In the genomic region with DNA sequence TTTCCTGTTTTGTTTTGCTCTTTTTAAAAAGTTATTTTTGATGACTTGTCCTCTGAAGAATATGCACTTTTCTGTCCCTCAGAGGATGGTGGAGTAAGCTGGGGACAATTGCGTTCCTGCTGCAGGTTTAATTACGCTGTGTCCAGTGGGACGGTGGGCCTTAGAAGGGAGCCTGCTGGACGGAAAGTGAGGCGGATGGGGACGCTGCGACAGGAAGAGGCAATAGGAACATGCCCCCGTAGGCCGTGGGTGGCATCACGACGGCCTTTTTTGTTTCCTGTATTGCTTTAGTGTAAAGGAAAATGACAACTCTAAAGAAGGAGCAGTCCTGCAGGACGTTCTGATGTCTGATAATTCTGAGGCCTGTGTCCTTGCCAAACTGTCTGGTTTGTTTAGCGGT, we compare ENCODE assay signal across 11 cellular contexts.
A peak's percentile ranks its signal among the peaks of the same experiment; 100 is the strongest.
DNase-seq lines count a peak whose midpoint lies in the region; ATAC-seq and TF ChIP-seq lines count a peak whose summit lies in the region.
"Had no signal": no experiment of that assay in that cellular context is flagged by ENCODE, and none has a peak within 500 bp of the region (broad histone marks: within the 10 kb centered on the region; RNA-seq: fewer than 3 reads in every experiment).

No MANE protein-coding gene starts in this region.

- DNase-seq in MV-4-11 (lab: John Stamatoyannopoulos, UW) (peak; percentile 3), psoas muscle (no peak), occipital lobe (lab: John Stamatoyannopoulos, UW) (no peak)
- peak; percentile 67 to 74 for DNase-seq in activated CD4-positive, alpha-beta T cell treated with anti-CD3 and anti-CD28 coated beads, Interleukin-2, amount 50 U/mL, for 48 hours
- no peak for DNase-seq in effector memory CD4-positive, alpha-beta T cell
- DNase-seq in stimulated activated effector memory CD8-positive, alpha-beta T cell treated with anti-CD3 and anti-CD28 coated beads, Interleukin-12 subunit alpha, Interleukin-12 subunit beta, amount 100 ng/mL, for 72 hours (ENCODE audit: low spot score in 2 of 2) = no peak
- DNase-seq: caudate nucleus, DMS 273 treated with DMSO at 0.1 percent for 48 hours, NCI-H1092 had no signal

- H3K9me3 Mint-ChIP-seq in stimulated activated effector memory CD8-positive, alpha-beta T cell treated with anti-CD3 and anti-CD28 coated beads, Interleukin-12 subunit alpha, Interleukin-12 subunit beta, amount 100 ng/mL, for 72 hours = no peaks in the 10 kb centered on the region

- peaks cover 54% of the 10 kb centered on the region for H3K4me1 Mint-ChIP-seq in stimulated activated effector memory CD8-positive, alpha-beta T cell treated with anti-CD3 and anti-CD28 coated beads, Interleukin-12 subunit alpha, Interleukin-12 subunit beta, amount 100 ng/mL, for 72 hours

- no peaks in the 10 kb centered on the region for H3K27me3 ChIP-seq in effector memory CD4-positive, alpha-beta T cell (replicated peaks; ENCODE audit: control insufficient read depth, insufficient read depth, low read length, poor library complexity, severe bottlenecking)
- H3K27me3 ChIP-seq in psoas muscle (ENCODE audit: insufficient read depth in 3 of 3, low read length in 2 of 3) = no peaks in the 10 kb centered on the region

- H3K27ac ChIP-seq in effector memory CD4-positive, alpha-beta T cell (ENCODE audit: insufficient read depth, low read length, poor library complexity, severe bottlenecking) = peak overlapping the region; percentile 71
- no peak overlapping the region for H3K27ac ChIP-seq in psoas muscle

- peak overlapping the region; percentile 98 for H3K27ac Mint-ChIP-seq in stimulated activated effector memory CD8-positive, alpha-beta T cell treated with anti-CD3 and anti-CD28 coated beads, Interleukin-12 subunit alpha, Interleukin-12 subunit beta, amount 100 ng/mL, for 72 hours

- peak overlapping the region; percentile 5 for H3K4me3 ChIP-seq in effector memory CD4-positive, alpha-beta T cell (ENCODE audit: insufficient read depth, low read depth, low read length, poor library complexity, severe bottlenecking)
- H3K4me3 ChIP-seq in psoas muscle = no peak overlapping the region

- H3K9me3 ChIP-seq in effector memory CD4-positive, alpha-beta T cell (ENCODE audit: control insufficient read depth, low read length) = no peaks in the 10 kb centered on the region
- no peaks in the 10 kb centered on the region for H3K9me3 ChIP-seq in psoas muscle

- peaks cover 13% of the 10 kb centered on the region for H3K36me3 Mint-ChIP-seq in stimulated activated effector memory CD8-positive, alpha-beta T cell treated with anti-CD3 and anti-CD28 coated beads, Interleukin-12 subunit alpha, Interleukin-12 subunit beta, amount 100 ng/mL, for 72 hours

- intact Hi-C loops in psoas muscle (cut with DNase I) = no loop called here

- 72 to 76% (median 74%) methylated on average over 13 of the region's 13 CpGs for WGBS in psoas muscle, 3 donors

- peaks cover 8% of the 10 kb centered on the region for H3K36me3 ChIP-seq in effector memory CD4-positive, alpha-beta T cell (ENCODE audit: control insufficient read depth, insufficient read depth, low read length)
- H3K36me3 ChIP-seq in psoas muscle (ENCODE audit: insufficient read depth in 1 of 2, low read depth in 1 of 2) = peaks cover 3 to 6% of the 10 kb centered on the region in 2 donors

- no peak for TF ChIP-seq CTCF in psoas muscle (IDR thresholded peaks at IDR 0.05)

- ATAC-seq in stimulated activated effector memory CD8-positive, alpha-beta T cell treated with anti-CD3 and anti-CD28 coated beads, Interleukin-12 subunit alpha, Interleukin-12 subunit beta, amount 100 ng/mL, for 72 hours = peak; percentile 67
- ATAC-seq in psoas muscle (no peak), HG03469 (IDR thresholded peaks at IDR 0.05; ENCODE audit: unreplicated experiment) (no peak), GM21825 (IDR thresholded peaks at IDR 0.05; ENCODE audit: unreplicated experiment) (no peak)

- peak overlapping the region; percentile 69 for H3K4me3 Mint-ChIP-seq in stimulated activated effector memory CD8-positive, alpha-beta T cell treated with anti-CD3 and anti-CD28 coated beads, Interleukin-12 subunit alpha, Interleukin-12 subunit beta, amount 100 ng/mL, for 72 hours

- H3K4me1 ChIP-seq in effector memory CD4-positive, alpha-beta T cell (ENCODE audit: control insufficient read depth, insufficient read depth, low read length, poor library complexity, severe bottlenecking) = peaks cover 52% of the 10 kb centered on the region
- H3K4me1 ChIP-seq in psoas muscle = peaks cover 7% of the 10 kb centered on the region

Comparison
In these comparisons a context has a peak if more than half of its experiments do, and no peak if none do; other contexts are left out.
1. DNase-seq: peak in MV-4-11 (single experiment) and activated CD4-positive, alpha-beta T cell treated with anti-CD3 and anti-CD28 coated beads, Interleukin-2, amount 50 U/mL, for 48 hours (2 of 2); none in effector memory CD4-positive, alpha-beta T cell (0 of 3), stimulated activated effector memory CD8-positive, alpha-beta T cell treated with anti-CD3 and anti-CD28 coated beads, Interleukin-12 subunit alpha, Interleukin-12 subunit beta, amount 100 ng/mL, for 72 hours (0 of 2), psoas muscle (0 of 2) and occipital lobe (single experiment).